ENCODE assay signal across 1 cellular context in the genomic region with DNA sequence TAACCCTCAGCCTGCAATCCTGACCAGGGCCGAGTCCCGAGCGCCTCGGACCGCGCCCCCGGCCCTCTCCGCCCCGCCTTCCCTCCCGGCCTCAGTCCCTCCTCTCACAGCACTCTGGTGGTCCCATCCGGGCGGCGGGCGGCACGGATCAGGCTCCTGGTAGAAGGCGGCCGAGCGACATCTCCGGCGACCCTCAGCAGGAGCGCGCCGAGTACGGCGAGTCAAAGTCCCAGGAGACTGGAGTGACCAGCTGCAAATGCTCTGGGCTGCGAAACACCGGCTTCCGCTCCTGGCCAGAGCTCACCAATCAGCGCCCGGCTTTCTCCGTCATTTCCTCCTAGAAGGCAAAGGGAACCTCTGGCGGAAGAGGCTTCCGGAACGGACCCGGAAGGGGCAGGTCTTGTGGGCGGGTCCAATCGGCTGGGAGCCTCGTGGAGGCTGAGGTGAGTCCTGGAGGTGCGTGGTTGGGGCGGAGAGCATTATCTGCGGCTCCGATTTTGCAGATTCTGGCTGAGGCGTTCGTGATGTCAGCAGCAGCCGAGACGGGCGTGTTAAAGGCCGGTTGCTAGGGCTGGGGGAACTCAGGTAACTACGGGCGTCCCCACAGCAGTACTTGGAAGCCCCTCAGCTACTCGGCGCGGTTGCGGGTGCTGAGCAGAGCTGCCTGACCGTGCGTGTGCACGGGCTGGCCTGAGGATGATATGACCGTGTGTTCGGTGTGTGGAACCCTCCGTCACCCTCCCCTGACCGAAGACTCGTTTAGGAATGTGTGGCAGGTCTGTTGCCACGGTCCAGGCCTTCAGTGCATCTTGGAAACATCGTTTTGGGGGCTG.
A peak's percentile ranks its signal among the peaks of the same experiment; 100 is the strongest.
TF ChIP-seq lines count a peak whose summit lies in the region.

A gene with protein sequence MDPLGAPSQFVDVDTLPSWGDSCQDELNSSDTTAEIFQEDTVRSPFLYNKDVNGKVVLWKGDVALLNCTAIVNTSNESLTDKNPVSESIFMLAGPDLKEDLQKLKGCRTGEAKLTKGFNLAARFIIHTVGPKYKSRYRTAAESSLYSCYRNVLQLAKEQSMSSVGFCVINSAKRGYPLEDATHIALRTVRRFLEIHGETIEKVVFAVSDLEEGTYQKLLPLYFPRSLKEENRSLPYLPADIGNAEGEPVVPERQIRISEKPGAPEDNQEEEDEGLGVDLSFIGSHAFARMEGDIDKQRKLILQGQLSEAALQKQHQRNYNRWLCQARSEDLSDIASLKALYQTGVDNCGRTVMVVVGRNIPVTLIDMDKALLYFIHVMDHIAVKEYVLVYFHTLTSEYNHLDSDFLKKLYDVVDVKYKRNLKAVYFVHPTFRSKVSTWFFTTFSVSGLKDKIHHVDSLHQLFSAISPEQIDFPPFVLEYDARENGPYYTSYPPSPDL (minus strand): TSS at position 282 of the 833 bp plus-strand sequence. CDS start 9,264 bp downstream, outside the sequence.
A gene (plus strand): TSS at position 400 of the 833 bp plus-strand sequence. CDS start 3,581 bp downstream, outside the sequence.

TF ChIP-seq in K562, 482 proteins besides CTCF, POLR2A, EP300 and RAD21 (continued from another document):
- TF ChIP-seq, protein P1, sequence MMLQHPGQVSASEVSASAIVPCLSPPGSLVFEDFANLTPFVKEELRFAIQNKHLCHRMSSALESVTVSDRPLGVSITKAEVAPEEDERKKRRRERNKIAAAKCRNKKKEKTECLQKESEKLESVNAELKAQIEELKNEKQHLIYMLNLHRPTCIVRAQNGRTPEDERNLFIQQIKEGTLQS (IDR thresholded peaks at IDR 0.05): no peak; the same call in 1 of the 2 replicates
- TF ChIP-seq, protein P1 (CRISPR knock-in tag; conservative IDR thresholded peaks at IDR 0.05): peak; percentile 70; the same call in 1 of the 2 replicates
- TF ChIP-seq ZNF316 (IDR thresholded peaks at IDR 0.05) (no peak), ZNF785 (CRISPR knock-in tag; IDR thresholded peaks at IDR 0.05) (no peak), ZC3H4 (CRISPR knock-in tag; IDR thresholded peaks at IDR 0.05; ENCODE audit: borderline replicate concordance) (0 out of 2 replicates have a peak, but pooled peaks have one; percentile 59), FOSL1 (tag; conservative IDR thresholded peaks at IDR 0.05) (peak; percentile 29; the same call in 1 of the 2 replicates), FIP1L1 (IDR thresholded peaks at IDR 0.05; ENCODE audit: low read depth, low read length, poor library complexity, severe bottlenecking) (peak; percentile 58), TAF9B (IDR thresholded peaks at IDR 0.05; ENCODE audit: partially characterized antibody) (peak; percentile 50), RFX5 (IDR thresholded peaks at IDR 0.05; ENCODE audit: low read depth, low read length) (no peak), TAF7 (tag; IDR thresholded peaks at IDR 0.05) (0 out of 2 replicates have a peak, but pooled peaks have one; percentile 9), RBBP5 (IDR thresholded peaks at IDR 0.05; ENCODE audit: borderline replicate concordance, insufficient read depth, low read length, poor library complexity, severe bottlenecking) (peak; percentile 94)
- TF ChIP-seq, protein P2, sequence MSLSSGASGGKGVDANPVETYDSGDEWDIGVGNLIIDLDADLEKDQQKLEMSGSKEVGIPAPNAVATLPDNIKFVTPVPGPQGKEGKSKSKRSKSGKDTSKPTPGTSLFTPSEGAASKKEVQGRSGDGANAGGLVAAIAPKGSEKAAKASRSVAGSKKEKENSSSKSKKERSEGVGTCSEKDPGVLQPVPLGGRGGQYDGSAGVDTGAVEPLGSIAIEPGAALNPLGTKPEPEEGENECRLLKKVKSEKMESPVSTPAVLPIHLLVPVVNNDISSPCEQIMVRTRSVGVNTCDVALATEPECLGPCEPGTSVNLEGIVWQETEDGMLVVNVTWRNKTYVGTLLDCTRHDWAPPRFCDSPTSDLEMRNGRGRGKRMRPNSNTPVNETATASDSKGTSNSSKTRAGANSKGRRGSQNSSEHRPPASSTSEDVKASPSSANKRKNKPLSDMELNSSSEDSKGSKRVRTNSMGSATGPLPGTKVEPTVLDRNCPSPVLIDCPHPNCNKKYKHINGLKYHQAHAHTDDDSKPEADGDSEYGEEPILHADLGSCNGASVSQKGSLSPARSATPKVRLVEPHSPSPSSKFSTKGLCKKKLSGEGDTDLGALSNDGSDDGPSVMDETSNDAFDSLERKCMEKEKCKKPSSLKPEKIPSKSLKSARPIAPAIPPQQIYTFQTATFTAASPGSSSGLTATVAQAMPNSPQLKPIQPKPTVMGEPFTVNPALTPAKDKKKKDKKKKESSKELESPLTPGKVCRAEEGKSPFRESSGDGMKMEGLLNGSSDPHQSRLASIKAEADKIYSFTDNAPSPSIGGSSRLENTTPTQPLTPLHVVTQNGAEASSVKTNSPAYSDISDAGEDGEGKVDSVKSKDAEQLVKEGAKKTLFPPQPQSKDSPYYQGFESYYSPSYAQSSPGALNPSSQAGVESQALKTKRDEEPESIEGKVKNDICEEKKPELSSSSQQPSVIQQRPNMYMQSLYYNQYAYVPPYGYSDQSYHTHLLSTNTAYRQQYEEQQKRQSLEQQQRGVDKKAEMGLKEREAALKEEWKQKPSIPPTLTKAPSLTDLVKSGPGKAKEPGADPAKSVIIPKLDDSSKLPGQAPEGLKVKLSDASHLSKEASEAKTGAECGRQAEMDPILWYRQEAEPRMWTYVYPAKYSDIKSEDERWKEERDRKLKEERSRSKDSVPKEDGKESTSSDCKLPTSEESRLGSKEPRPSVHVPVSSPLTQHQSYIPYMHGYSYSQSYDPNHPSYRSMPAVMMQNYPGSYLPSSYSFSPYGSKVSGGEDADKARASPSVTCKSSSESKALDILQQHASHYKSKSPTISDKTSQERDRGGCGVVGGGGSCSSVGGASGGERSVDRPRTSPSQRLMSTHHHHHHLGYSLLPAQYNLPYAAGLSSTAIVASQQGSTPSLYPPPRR (CRISPR knock-in tag; IDR thresholded peaks at IDR 0.05; ENCODE audit: borderline replicate concordance): 0 out of 2 replicates have a peak, but pooled peaks have one; percentile 61
